1 cellular context compared by ENCODE assay signal in genomic region chr2:237474511-237474911, GRCh38.
TF ChIP-seq lines count a peak whose summit lies in the region.

No MANE protein-coding gene starts in this region.

TF ChIP-seq in HepG2, 621 proteins besides CTCF, POLR2A, EP300 and RAD21 (continued from another document and continues in another):
- TF ChIP-seq ZBTB4 (CRISPR knock-in tag; IDR thresholded peaks at IDR 0.05; ENCODE audit: borderline replicate concordance) (peak; percentile 46; the same call in 1 of the 2 replicates), ZBED4 (CRISPR knock-in tag; IDR thresholded peaks at IDR 0.05; ENCODE audit: borderline replicate concordance) (no peak), ZBTB46 (CRISPR knock-in tag; IDR thresholded peaks at IDR 0.05; ENCODE audit: borderline replicate concordance) (no peak), ZNF512B (CRISPR knock-in tag; IDR thresholded peaks at IDR 0.05; ENCODE audit: borderline replicate concordance) (no peak; the same call in 1 of the 2 replicates), TRIM22 (IDR thresholded peaks at IDR 0.05) (no peak), CBFB (CRISPR knock-in tag; IDR thresholded peaks at IDR 0.05) (no peak), MXI1 (IDR thresholded peaks at IDR 0.05; ENCODE audit: borderline replicate concordance, low read depth, low read length) (no peak), MIXL1 (CRISPR knock-in tag; IDR thresholded peaks at IDR 0.05) (no peak), ZNF513 (CRISPR knock-in tag; conservative IDR thresholded peaks at IDR 0.05) (no peak), ZNF556 (CRISPR knock-in tag; IDR thresholded peaks at IDR 0.05; ENCODE audit: borderline replicate concordance) (no peak), MLX (CRISPR knock-in tag; IDR thresholded peaks at IDR 0.05) (no peak), GRHL1 (CRISPR knock-in tag; conservative IDR thresholded peaks at IDR 0.05) (no peak), PITX1 (CRISPR knock-in tag; IDR thresholded peaks at IDR 0.05) (0 out of 2 replicates have a peak, but pooled peaks have one; percentile 17), ZNF431 (CRISPR knock-in tag; IDR thresholded peaks at IDR 0.05; ENCODE audit: borderline replicate concordance, low read depth) (no peak), ZNF225 (CRISPR knock-in tag; IDR thresholded peaks at IDR 0.05) (0 out of 2 replicates have a peak, but pooled peaks have one; percentile 28), RNF219 (CRISPR knock-in tag; IDR thresholded peaks at IDR 0.05) (no peak), HNF4G (IDR thresholded peaks at IDR 0.05; ENCODE audit: borderline replicate concordance, low read depth, low read length) (no peak), HNF4G (CRISPR knock-in tag; IDR thresholded peaks at IDR 0.05; ENCODE audit: borderline replicate concordance, low read depth) (no peak), NPAS2 (CRISPR knock-in tag; IDR thresholded peaks at IDR 0.05; ENCODE audit: borderline replicate concordance) (no peak), ZSCAN30 (CRISPR knock-in tag; IDR thresholded peaks at IDR 0.05) (no peak), FOXC1 (CRISPR knock-in tag; IDR thresholded peaks at IDR 0.05; ENCODE audit: borderline replicate concordance) (0 out of 2 replicates have a peak, but pooled peaks have one; percentile 3), ZNF615 (CRISPR knock-in tag; IDR thresholded peaks at IDR 0.05; ENCODE audit: borderline replicate concordance) (no peak), REXO4 (CRISPR knock-in tag; IDR thresholded peaks at IDR 0.05; ENCODE audit: borderline replicate concordance) (0 out of 2 replicates have a peak, but pooled peaks have one; percentile 37), LCORL (IDR thresholded peaks at IDR 0.05) (no peak), LCORL (CRISPR knock-in tag; IDR thresholded peaks at IDR 0.05) (0 out of 2 replicates have a peak, but pooled peaks have one; percentile 3), ATF7 (IDR thresholded peaks at IDR 0.05) (no peak), ATF7 (CRISPR knock-in tag; IDR thresholded peaks at IDR 0.05) (peak; percentile 21; the same call in 1 of the 2 replicates), ZNF484 (CRISPR knock-in tag; IDR thresholded peaks at IDR 0.05; ENCODE audit: borderline replicate concordance, low read depth) (no peak), ATM (IDR thresholded peaks at IDR 0.05; ENCODE audit: borderline replicate concordance) (no peak), FOXO4 (CRISPR knock-in tag; conservative IDR thresholded peaks at IDR 0.05) (0 out of 2 replicates have a peak, but pooled peaks have one; percentile 51)
